Comparison of ENCODE assay signal across 22 cellular contexts in the genomic region with DNA sequence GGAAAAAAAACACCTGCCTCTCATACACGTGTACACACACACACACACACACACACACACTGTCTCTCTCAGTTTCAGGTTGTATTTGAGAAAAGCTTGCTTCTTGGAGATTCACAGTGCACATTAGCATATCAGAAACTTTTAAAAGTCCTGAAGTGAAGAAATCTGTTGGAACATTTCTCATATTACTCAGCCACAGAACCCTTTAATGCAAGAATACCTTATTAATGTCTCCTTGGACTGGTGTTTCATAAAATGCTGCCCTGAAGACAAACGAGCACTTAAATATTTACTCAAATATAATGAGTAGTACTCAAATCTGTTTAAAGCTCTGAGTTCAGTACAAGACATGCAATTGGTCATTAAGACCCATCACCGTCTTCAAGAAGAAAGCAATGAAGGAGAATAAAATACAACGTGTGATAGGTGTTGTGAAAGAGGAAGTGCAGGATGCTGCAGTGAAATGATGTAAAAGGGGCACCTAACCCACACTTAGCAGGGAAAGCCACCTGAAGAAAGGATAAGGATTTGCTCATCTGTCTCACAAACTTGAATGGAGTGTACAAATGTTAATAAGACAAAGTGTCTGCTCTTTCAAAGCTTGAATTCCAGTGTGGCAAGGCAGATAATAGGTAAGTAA. TPM values are rescaled to one million over a fixed set of nuclear protein-coding genes. Genes with fewer than 3 reads are reported as not detected.
DNase-seq lines count a peak whose midpoint lies in the region; FAIRE-seq and TF ChIP-seq lines count a peak whose summit lies in the region.
"Had no signal": no experiment of that assay in that cellular context is flagged by ENCODE, and none has a peak within 500 bp of the region (broad histone marks: within the 10 kb centered on the region; RNA-seq: fewer than 3 reads in every experiment).

No MANE protein-coding gene starts in this region.

- no peaks in the 10 kb centered on the region for H3K4me1 ChIP-seq in mesenchymal stem cell (ENCODE audit: control insufficient read depth, insufficient read depth, low read depth, low read length)
- H3K4me1 ChIP-seq: neural progenitor cell had no signal

- H4K8ac ChIP-seq in mesenchymal stem cell (ENCODE audit: low read length) = no peak overlapping the region

- H3K4me3 ChIP-seq in astrocyte of the spinal cord (ENCODE audit: low read depth, low read length) (no peak overlapping the region), mesenchymal stem cell (ENCODE audit: insufficient read depth in 1 of 2, low read depth in 1 of 2, low read length in 2 of 2) (no peak overlapping the region)
- H3K4me3 ChIP-seq: ascending aorta, esophagus squamous epithelium, MG63, mucosa of descending colon, neural progenitor cell, transverse colon had no signal

- H3K18ac ChIP-seq in mesenchymal stem cell (ENCODE audit: low read depth in 1 of 2, low read length in 2 of 2) = peak overlapping the region; percentile 46 to 52

- H2AK5ac ChIP-seq in mesenchymal stem cell (ENCODE audit: low read length, severe bottlenecking) = no peak overlapping the region

- no peak overlapping the region for H3K23ac ChIP-seq in mesenchymal stem cell (ENCODE audit: low read length in 2 of 2)

- H3K79me1 ChIP-seq in mesenchymal stem cell (replicated peaks; ENCODE audit: low read length, poor library complexity, severe bottlenecking) = peaks cover 27% of the 10 kb centered on the region

- no peaks in the 10 kb centered on the region for H3K36me3 ChIP-seq in mesenchymal stem cell (ENCODE audit: control insufficient read depth in 1 of 2, insufficient read depth in 2 of 2, low read depth in 1 of 2, low read length in 2 of 2)
- H3K36me3 ChIP-seq: ascending aorta, esophagus squamous epithelium, MG63, neural progenitor cell, transverse colon had no signal

- no peak overlapping the region for H3K4ac ChIP-seq in mesenchymal stem cell (ENCODE audit: low read depth in 1 of 2, low read length in 2 of 2)

- in situ Hi-C loops in KBM-7 (cut with MboI; ENCODE audit: low pct_unique_long_range_greater_than_20kb, low sequenced_read_pairs) (no loop called here), astrocyte of the spinal cord (cut with HindIII; ENCODE audit: low sequenced_read_pairs) (no loop called here)

- peak overlapping the region; percentile 29 for H2BK120ac ChIP-seq in mesenchymal stem cell (ENCODE audit: low read depth, low read length)

- H3K4me2 ChIP-seq in mesenchymal stem cell (ENCODE audit: low read length, poor library complexity, severe bottlenecking) = no peak overlapping the region
- H3K4me2 ChIP-seq: neural progenitor cell had no signal

- no peaks in the 10 kb centered on the region for H3K27me3 ChIP-seq in mesenchymal stem cell (ENCODE audit: control insufficient read depth in 1 of 2, insufficient read depth in 1 of 2, low read length in 2 of 2)
- H3K27me3 ChIP-seq: ascending aorta, MG63, neural progenitor cell, transverse colon had no signal

- TF ChIP-seq CTCF in astrocyte of the spinal cord (IDR thresholded peaks at IDR 0.05; ENCODE audit: low read depth, low read length) = no peak

- H2BK12ac ChIP-seq in mesenchymal stem cell (ENCODE audit: low read length in 2 of 2) = peak overlapping the region in 1 of 2 experiments; percentile 88

- FAIRE-seq in GM12891 (lab: Jason Lieb, UNC) = no peak
- FAIRE-seq: HepG2, small intestine had no signal

- no peak overlapping the region for H2BK5ac ChIP-seq in mesenchymal stem cell (ENCODE audit: low read depth, low read length, poor library complexity, severe bottlenecking)

- no peak overlapping the region for H2BK15ac ChIP-seq in mesenchymal stem cell (ENCODE audit: low read depth, poor library complexity, severe bottlenecking)

- H4K91ac ChIP-seq in mesenchymal stem cell (ENCODE audit: low read length) = peak overlapping the region; percentile 52

- H2AFZ ChIP-seq in mesenchymal stem cell (ENCODE audit: low read depth, low read length) = no peak overlapping the region
- H2AFZ ChIP-seq: neural progenitor cell had no signal

- no peak overlapping the region for H3K14ac ChIP-seq in mesenchymal stem cell (ENCODE audit: low read length in 2 of 2)

- H3K9ac ChIP-seq in mesenchymal stem cell (ENCODE audit: low read length) = no peak overlapping the region
- H3K9ac ChIP-seq: neural progenitor cell had no signal

- TF ChIP-seq POLR2A in GM12891 (IDR thresholded peaks at IDR 0.05; ENCODE audit: low read depth, low read length) = no peak

- DNase-seq in GM12891 (ENCODE audit: insufficient read length, low spot score) = no peak
- DNase-seq in KBM-7 = peak; percentile 11
- peak; percentile 32 for DNase-seq in astrocyte of the spinal cord (ENCODE audit: low read depth, low spot score)
- no peak for DNase-seq in mesenchymal stem cell
- DNase-seq in DMS153 treated with DMSO at 0.1 percent for 48 hours (lab: John Stamatoyannopoulos, UW; ENCODE audit: unreplicated experiment) = no peak
- no peak for DNase-seq in stimulated activated naive CD4-positive, alpha-beta T cell treated with Interleukin-2 at 50 U/mL for 16 hours (lab: John Stamatoyannopoulos, UW)
- no peak for DNase-seq in DMS153 (lab: John Stamatoyannopoulos, UW)
- DNase-seq: activated CD8-positive, alpha-beta T cell treated with anti-CD3 and anti-CD28 coated beads for 36 hours; activated naive CD4-positive, alpha-beta T cell treated with anti-CD3 and anti-CD28 coated beads for 36 hours; activated T-cell treated with anti-CD3 and anti-CD28 coated beads, Interleukin-2, amount 50 U/mL, for 1 hour; effector memory CD8-positive, alpha-beta T cell; esophagus squamous epithelium; MG63; mucosa of descending colon; NCI-H1694 treated with DMSO at 0.1 percent for 48 hours; NCI-H82; small intestine; stimulated activated CD4-positive, alpha-beta T cell treated with anti-CD3 and anti-CD28 coated beads, Interleukin-2, amount 100 ng/mL, for 48 hours; transverse colon had no signal

- H3K27ac ChIP-seq in mesenchymal stem cell (ENCODE audit: low read length, poor library complexity, severe bottlenecking) = no peak overlapping the region
- H3K27ac ChIP-seq: ascending aorta, esophagus squamous epithelium, neural progenitor cell, transverse colon had no signal

- WGBS in mesenchymal stem cell = 33% methylated on average over 2 of the region's 4 CpGs

- H3K9me3 ChIP-seq in mesenchymal stem cell (ENCODE audit: control insufficient read depth, low read length) = no peaks in the 10 kb centered on the region
- H3K9me3 ChIP-seq: ascending aorta, esophagus squamous epithelium, MG63, mucosa of descending colon, transverse colon had no signal

TF ChIP-seq in GM12891, 5 proteins besides CTCF, POLR2A, EP300 and RAD21:
- TF ChIP-seq TAF1 (IDR thresholded peaks at IDR 0.05; ENCODE audit: low read depth, low read length) (no peak), SPI1 (IDR thresholded peaks at IDR 0.05; ENCODE audit: low read depth, low read length) (peak; percentile 92), PAX5 (IDR thresholded peaks at IDR 0.05; ENCODE audit: insufficient read depth, low read length, severe bottlenecking) (no peak), POLR2AphosphoS5 (IDR thresholded peaks at IDR 0.05; ENCODE audit: low read depth, low read length) (no peak), POU2F2 (IDR thresholded peaks at IDR 0.05; ENCODE audit: low read depth, low read length) (no peak)

RNA-seq across cellular contexts. Expression of gene DCLK2, which starts 57.0 kb away (rescaled TPM):
- polyA plus RNA-seq in GM12891 (2012; ENCODE audit: low read depth, missing spikeins) = not detected
- 11.5 TPM for polyA plus RNA-seq in mesenchymal stem cell (2013, experiment 1 of 2)
- 11.2 TPM for polyA plus RNA-seq in mesenchymal stem cell (2013, experiment 2 of 2)
- polyA plus RNA-seq: HepG2 had no signal

Comparison
In these comparisons a context has a peak if more than half of its experiments do, and no peak if none do; other contexts are left out.
1. DNase-seq: peak in KBM-7 (single experiment) and astrocyte of the spinal cord (single experiment); none in GM12891 (single experiment), mesenchymal stem cell (single experiment), DMS153 treated with DMSO at 0.1 percent for 48 hours (single experiment), stimulated activated naive CD4-positive, alpha-beta T cell treated with Interleukin-2 at 50 U/mL for 16 hours (single experiment) and DMS153 (single experiment).